8 cellular contexts compared by ENCODE assay signal in the genomic region with DNA sequence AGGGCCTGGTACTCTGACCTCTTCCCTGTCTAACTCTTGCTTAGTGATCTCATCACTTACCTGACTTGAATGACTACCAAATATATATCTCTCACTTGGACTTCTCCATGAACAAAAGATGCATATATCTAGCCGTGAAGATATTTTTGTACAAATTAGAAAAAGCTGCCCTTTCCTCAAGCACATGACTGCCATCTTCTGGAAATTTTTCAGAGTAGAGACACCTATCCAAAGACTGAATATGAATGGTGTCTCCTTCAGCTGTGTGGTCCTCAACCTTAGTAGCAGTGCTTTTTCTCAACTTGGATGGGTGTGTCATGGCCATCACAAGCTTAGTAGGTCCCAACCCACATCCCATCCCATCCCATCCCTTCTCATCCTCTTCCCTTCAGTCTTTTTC.
DNase-seq lines count a peak whose midpoint lies in the region; ATAC-seq and TF ChIP-seq lines count a peak whose summit lies in the region.
"Had no signal": no experiment of that assay in that cellular context is flagged by ENCODE, and none has a peak within 500 bp of the region (broad histone marks: within the 10 kb centered on the region; RNA-seq: fewer than 3 reads in every experiment).

No MANE protein-coding gene starts in this region.

- no peak overlapping the region for H3K27ac Mint-ChIP-seq in activated CD8-positive, alpha-beta memory T cell treated with anti-CD3 and anti-CD28 coated beads, Interleukin-2, amount 10 ng/mL, durations not matched to agents 7 days and 5 days
- H3K27ac Mint-ChIP-seq: activated naive CD8-positive, alpha-beta T cell had no signal

- no peak overlapping the region for H3K4me3 Mint-ChIP-seq in activated CD8-positive, alpha-beta memory T cell treated with anti-CD3 and anti-CD28 coated beads, Interleukin-2, amount 10 ng/mL, durations not matched to agents 7 days and 5 days
- H3K4me3 Mint-ChIP-seq: activated naive CD8-positive, alpha-beta T cell had no signal

- peaks cover 2% of the 10 kb centered on the region for H3K27me3 Mint-ChIP-seq in activated CD8-positive, alpha-beta memory T cell treated with anti-CD3 and anti-CD28 coated beads, Interleukin-2, amount 10 ng/mL, durations not matched to agents 7 days and 5 days

- peak; percentile 54 for DNase-seq in ELR (ENCODE audit: low read depth)
- DNase-seq in M059J (ENCODE audit: low read depth) = peak; percentile 44
- no peak for DNase-seq in colonic mucosa
- peak; percentile 66 for DNase-seq in pons (ENCODE audit: low spot score)
- DNase-seq in NCI-H1436 (lab: John Stamatoyannopoulos, UW) = no peak
- DNase-seq in activated CD8-positive, alpha-beta memory T cell treated with anti-CD3 and anti-CD28 coated beads, Interleukin-2, amount 10 ng/mL, durations not matched to agents 7 days and 5 days = no peak

- H3K27ac ChIP-seq in colonic mucosa = no peak overlapping the region

- intact Hi-C loops in colonic mucosa (cut with DNase I) = no loop called here

- H3K4me1 ChIP-seq in colonic mucosa = no peaks in the 10 kb centered on the region

- no peaks in the 10 kb centered on the region for H3K9me3 Mint-ChIP-seq in activated CD8-positive, alpha-beta memory T cell treated with anti-CD3 and anti-CD28 coated beads, Interleukin-2, amount 10 ng/mL, durations not matched to agents 7 days and 5 days (ENCODE audit: low read depth)

- peaks cover 2% of the 10 kb centered on the region for H3K4me1 Mint-ChIP-seq in activated CD8-positive, alpha-beta memory T cell treated with anti-CD3 and anti-CD28 coated beads, Interleukin-2, amount 10 ng/mL, durations not matched to agents 7 days and 5 days

- no peaks in the 10 kb centered on the region for H3K27me3 ChIP-seq in colonic mucosa

- ATAC-seq in HG03442 (IDR thresholded peaks at IDR 0.05; ENCODE audit: unreplicated experiment) = no peak
- no peak for ATAC-seq in activated CD8-positive, alpha-beta memory T cell treated with anti-CD3 and anti-CD28 coated beads, Interleukin-2, amount 10 ng/mL, durations not matched to agents 7 days and 5 days

- H3K9me3 ChIP-seq in colonic mucosa = no peaks in the 10 kb centered on the region

- CTCF ChIA-PET in activated CD8-positive, alpha-beta memory T cell treated with anti-CD3 and anti-CD28 coated beads, Interleukin-2, amount 10 ng/mL, durations not matched to agents 7 days and 5 days (lab: Charles Lee) = interaction anchor here (0.6 to 8.9 kb wide), 10 partner anchors 8 to 499 kb away, joined by 3 to 94 read pairs (median 4); partner anchors contain the start of genes PRRC2C and VAMP4

- H3K4me3 ChIP-seq in colonic mucosa = no peak overlapping the region

- peak; percentile 26 for TF ChIP-seq CTCF in colonic mucosa (IDR thresholded peaks at IDR 0.05)

- H3K36me3 Mint-ChIP-seq in activated CD8-positive, alpha-beta memory T cell treated with anti-CD3 and anti-CD28 coated beads, Interleukin-2, amount 10 ng/mL, durations not matched to agents 7 days and 5 days = no peaks in the 10 kb centered on the region
- H3K36me3 Mint-ChIP-seq: activated naive CD8-positive, alpha-beta T cell had no signal

- no peaks in the 10 kb centered on the region for H3K36me3 ChIP-seq in colonic mucosa

- no peak overlapping the region for H3K9ac ChIP-seq in colonic mucosa (ENCODE audit: low read depth in 2 of 2, low read length in 2 of 2)

Comparison
In these comparisons a context has a peak if more than half of its experiments do, and no peak if none do; other contexts are left out.
1. DNase-seq: peak in ELR (single experiment), M059J (single experiment) and pons (single experiment); none in colonic mucosa (single experiment), NCI-H1436 (single experiment) and activated CD8-positive, alpha-beta memory T cell treated with anti-CD3 and anti-CD28 coated beads, Interleukin-2, amount 10 ng/mL, durations not matched to agents 7 days and 5 days (single experiment).